ENCODE assay signal across 12 cellular contexts in genomic region chr10:44180321-44181154, GRCh38.
DNase-seq lines count a peak whose midpoint lies in the region; ATAC-seq and TF ChIP-seq lines count a peak whose summit lies in the region.
"Had no signal": no experiment of that assay in that cellular context is flagged by ENCODE, and none has a peak within 500 bp of the region (broad histone marks: within the 10 kb centered on the region; RNA-seq: fewer than 3 reads in every experiment).

No MANE protein-coding gene starts in this region.

- no peaks in the 10 kb centered on the region for H3K4me1 ChIP-seq in aorta (ENCODE audit: control insufficient read depth in 1 of 2, insufficient read depth in 2 of 2, low read length in 2 of 2)

- no peaks in the 10 kb centered on the region for H3K36me3 ChIP-seq in aorta (ENCODE audit: control insufficient read depth in 1 of 2, insufficient read depth in 2 of 2, low read length in 1 of 2)

- TF ChIP-seq CTCF in astrocyte of the spinal cord (IDR thresholded peaks at IDR 0.05; ENCODE audit: low read depth, low read length): no peak

- WGBS in aorta, 2 donors: 57 to 66% methylated on average over 10 of the region's 10 CpGs

- no peaks in the 10 kb centered on the region for H3K27me3 ChIP-seq in aorta (ENCODE audit: control insufficient read depth in 1 of 2, insufficient read depth in 2 of 2, low read length in 1 of 2)

- H3K4me1 Mint-ChIP-seq in T-helper 2 cell treated with Interferon-gamma antibody and Interleukin-4, amounts not matched to agents 5 μg/mL and 100 μg/mL, for 36 hours (ENCODE audit: low read depth): no peaks in the 10 kb centered on the region

- intact Hi-C loops in Right ventricle myocardium inferior (cut with DNase I) (no loop called here), cardiac septum (cut with DNase I) (no loop called here), aorta (cut with DNase I) (no loop called here)

- in situ Hi-C loops in astrocyte of the spinal cord (cut with HindIII; ENCODE audit: low sequenced_read_pairs): no loop called here

- no peak overlapping the region for H3K4me3 Mint-ChIP-seq in T-helper 2 cell treated with Interferon-gamma antibody and Interleukin-4, amounts not matched to agents 5 μg/mL and 100 μg/mL, for 36 hours
- H3K4me3 Mint-ChIP-seq: activated naive CD8-positive, alpha-beta T cell had no signal

- no peaks in the 10 kb centered on the region for H3K36me3 Mint-ChIP-seq in T-helper 2 cell treated with Interferon-gamma antibody and Interleukin-4, amounts not matched to agents 5 μg/mL and 100 μg/mL, for 36 hours (ENCODE audit: low read depth)
- H3K36me3 Mint-ChIP-seq: activated naive CD8-positive, alpha-beta T cell had no signal

- H3K9me3 Mint-ChIP-seq in T-helper 2 cell treated with Interferon-gamma antibody and Interleukin-4, amounts not matched to agents 5 μg/mL and 100 μg/mL, for 36 hours: no peaks in the 10 kb centered on the region

- ATAC-seq in Right ventricle myocardium inferior: peak; percentile 87
- ATAC-seq in aorta (ENCODE audit: low FRiP score): peak; percentile 23
- ATAC-seq in GM21515 (IDR thresholded peaks at IDR 0.05; ENCODE audit: unreplicated experiment): no peak

- no peak overlapping the region for H3K27ac Mint-ChIP-seq in T-helper 2 cell treated with Interferon-gamma antibody and Interleukin-4, amounts not matched to agents 5 μg/mL and 100 μg/mL, for 36 hours
- H3K27ac Mint-ChIP-seq: activated naive CD8-positive, alpha-beta T cell had no signal

- DNase-seq in Right ventricle myocardium inferior (ENCODE audit: missing footprints) (no peak), cardiac septum (ENCODE audit: low spot score) (no peak), astrocyte of the spinal cord (ENCODE audit: low read depth, low spot score) (peak; percentile 91), islet precursor cell (peak; percentile 95), aorta (no peak), NOMO-1 treated with dmso at 0.1 percent for 144 hours (lab: John Stamatoyannopoulos, UW; ENCODE audit: unreplicated experiment) (no peak)
- no peak for DNase-seq in T-helper 2 cell treated with Interferon-gamma antibody and Interleukin-4, amounts not matched to agents 5 μg/mL and 100 μg/mL, for 36 hours (ENCODE audit: low spot score)
- DNase-seq: activated CD4-positive, CD25-positive, alpha-beta regulatory T cell treated with anti-CD3 and anti-CD28 coated beads, Interleukin-2, amount 50 U/mL, for 72 hours; NCI-H1105 treated with DMSO at 0.1 percent for 48 hours; stimulated activated CD4-positive, alpha-beta T cell treated with anti-CD3 and anti-CD28 coated beads, Interleukin-1b, Interleukin-23, amount 100 ng/mL, for 48 hours had no signal

- H3K27ac ChIP-seq in aorta (ENCODE audit: low read depth in 1 of 2, low read length in 2 of 2): no peak overlapping the region

- no peaks in the 10 kb centered on the region for H3K9me3 ChIP-seq in aorta (ENCODE audit: control insufficient read depth, low read length)

- H3K4me3 ChIP-seq in astrocyte of the spinal cord (ENCODE audit: low read depth, low read length): no peak overlapping the region
- H3K4me3 ChIP-seq in aorta (ENCODE audit: low read length in 2 of 2): no peak overlapping the region

- no peaks in the 10 kb centered on the region for H3K27me3 Mint-ChIP-seq in T-helper 2 cell treated with Interferon-gamma antibody and Interleukin-4, amounts not matched to agents 5 μg/mL and 100 μg/mL, for 36 hours (ENCODE audit: low read depth)
- H3K27me3 Mint-ChIP-seq: activated naive CD8-positive, alpha-beta T cell had no signal

Comparison
In these comparisons a context has a peak if more than half of its experiments do, and no peak if none do; other contexts are left out.
1. DNase-seq: peak in astrocyte of the spinal cord (single experiment) and islet precursor cell (single experiment); none in Right ventricle myocardium inferior (single experiment), cardiac septum (single experiment), aorta (0 of 2), T-helper 2 cell treated with Interferon-gamma antibody and Interleukin-4, amounts not matched to agents 5 μg/mL and 100 μg/mL, for 36 hours (single experiment) and NOMO-1 treated with dmso at 0.1 percent for 144 hours (single experiment).